5 cellular contexts compared by ENCODE assay signal in genomic region chr12:1179128-1179527, GRCh38.
"Had no signal": no experiment of that assay in that cellular context is flagged by ENCODE, and none has a peak within 500 bp of the region (broad histone marks: within the 10 kb centered on the region; RNA-seq: fewer than 3 reads in every experiment).

No MANE protein-coding gene starts in this region.

- ATAC-seq: GM23338, K562 had no signal

- H3K4me3 ChIP-seq: GM23338, K562 had no signal

- DNase-seq: H9, HCEC 1CT, IMR-90 had no signal
